ENCODE assay signal across 1 cellular context in genomic region chr2:28336993-28337627, GRCh38.
TF ChIP-seq lines count a peak whose summit lies in the region.

No MANE protein-coding gene starts in this region.

TF ChIP-seq in IMR-90, 13 proteins besides CTCF, POLR2A, EP300 and RAD21:
- TF ChIP-seq RCOR1 (IDR thresholded peaks at IDR 0.05; ENCODE audit: insufficient replicate concordance, low read length) = no peak
- no peak for TF ChIP-seq NFE2L2 (IDR thresholded peaks at IDR 0.05; ENCODE audit: low read depth, low read length)
- TF ChIP-seq RFX5 (IDR thresholded peaks at IDR 0.05; ENCODE audit: low read depth, low read length) = no peak
- no peak for TF ChIP-seq SMC3 (IDR thresholded peaks at IDR 0.05; ENCODE audit: low read depth, low read length)
- TF ChIP-seq ELK1 (IDR thresholded peaks at IDR 0.05; ENCODE audit: borderline replicate concordance, low read depth, low read length) = no peak
- TF ChIP-seq CHD1 (IDR thresholded peaks at IDR 0.05; ENCODE audit: low read depth, low read length) = no peak
- no peak for TF ChIP-seq MAZ (IDR thresholded peaks at IDR 0.05; ENCODE audit: borderline replicate concordance, low read depth, low read length)
